ENCODE assay signal across 21 cellular contexts in genomic region chr6:106528521-106528920, GRCh38.
DNase-seq lines count a peak whose midpoint lies in the region; ATAC-seq and TF ChIP-seq lines count a peak whose summit lies in the region.
"Had no signal": no experiment of that assay in that cellular context is flagged by ENCODE, and none has a peak within 500 bp of the region (broad histone marks: within the 10 kb centered on the region; RNA-seq: fewer than 3 reads in every experiment).

No MANE protein-coding gene starts in this region.

- H4K8ac ChIP-seq in mesendoderm (ENCODE audit: low read depth, low read length): no peak overlapping the region

- H3K4ac ChIP-seq in mesendoderm (ENCODE audit: low read depth, low read length): no peak overlapping the region

- H3K4me1 Mint-ChIP-seq in activated naive CD8-positive, alpha-beta T cell treated with anti-CD3 and anti-CD28 coated beads for 36 hours: peaks cover 61% of the 10 kb centered on the region
- H3K4me1 Mint-ChIP-seq in type B pancreatic cell (ENCODE audit: unreplicated experiment): no peaks in the 10 kb centered on the region
- H3K4me1 Mint-ChIP-seq: neural crest cell had no signal

- H3K9me3 ChIP-seq in SK-N-SH (no peaks in the 10 kb centered on the region), HUES64 (ENCODE audit: insufficient read depth, low read depth, low read length) (no peaks in the 10 kb centered on the region)
- H3K9me3 ChIP-seq: testis had no signal

- no peak overlapping the region for H2BK5ac ChIP-seq in mesendoderm (ENCODE audit: low read length)

- H3K27me3 ChIP-seq in SK-N-SH (ENCODE audit: insufficient read depth) (no peaks in the 10 kb centered on the region), HUES64 (ENCODE audit: insufficient read depth, low read length) (no peaks in the 10 kb centered on the region), mesendoderm (ENCODE audit: insufficient read depth, low read length, poor library complexity) (no peaks in the 10 kb centered on the region)
- H3K27me3 ChIP-seq: testis had no signal

- no peak for TF ChIP-seq EP300 in SK-N-SH (IDR thresholded peaks at IDR 0.05; ENCODE audit: borderline replicate concordance in 1 of 2, low read depth in 1 of 2, low read length in 1 of 2)

- no peak overlapping the region for H2AK5ac ChIP-seq in mesendoderm (ENCODE audit: low read length)

- ATAC-seq in SK-N-SH treated with all-trans-retinoic acid at 6 μM for 48 hours: no peak
- no peak for ATAC-seq in GM21515 (IDR thresholded peaks at IDR 0.05; ENCODE audit: unreplicated experiment)
- ATAC-seq: CD8-positive, alpha-beta T cell; GM23338 had no signal

- peaks cover 48% of the 10 kb centered on the region for H3F3A ChIP-seq in SK-N-SH (replicated peaks; ENCODE audit: insufficient read depth)

- no peaks in the 10 kb centered on the region for H3K9me3 Mint-ChIP-seq in activated naive CD8-positive, alpha-beta T cell treated with anti-CD3 and anti-CD28 coated beads for 36 hours
- H3K9me3 Mint-ChIP-seq in type B pancreatic cell: no peaks in the 10 kb centered on the region
- H3K9me3 Mint-ChIP-seq: activated naive CD8-positive, alpha-beta T cell treated with anti-CD3 and anti-CD28 coated beads, Interleukin-2, amount 10 ng/mL, durations not matched to agents 7 days and 5 days; CD8-positive, alpha-beta T cell; GM23338; neural crest cell had no signal

- H3K4me1 ChIP-seq in SK-N-SH (ENCODE audit: control insufficient read depth in 1 of 2, insufficient read depth in 2 of 2, low read depth in 1 of 2, low read length in 1 of 2): peaks cover 0 to 38% of the 10 kb centered on the region in 2 experiments; a peak in 3 of 4 replicates
- peaks cover 14% of the 10 kb centered on the region for H3K4me1 ChIP-seq in HUES64 (ENCODE audit: insufficient read depth, low read length)
- H3K4me1 ChIP-seq in mesendoderm (ENCODE audit: control insufficient read depth, low read depth, low read length): no peaks in the 10 kb centered on the region
- H3K4me1 ChIP-seq: testis had no signal

- peaks cover 49% of the 10 kb centered on the region for H3K79me2 ChIP-seq in SK-N-SH (ENCODE audit: insufficient read depth)
- no peaks in the 10 kb centered on the region for H3K79me2 ChIP-seq in mesendoderm (ENCODE audit: control insufficient read depth, insufficient read depth, low read length)

- no peak overlapping the region for H2BK120ac ChIP-seq in mesendoderm (ENCODE audit: low read depth, low read length)

- H3K23ac ChIP-seq in mesendoderm (ENCODE audit: low read length): no peak overlapping the region

- no peak overlapping the region for H4K5ac ChIP-seq in mesendoderm (ENCODE audit: low read length)

- peaks cover 7 to 62% of the 10 kb centered on the region in 2 experiments for H3K36me3 ChIP-seq in SK-N-SH (replicated peaks in 1 of 2; ENCODE audit: control insufficient read depth in 1 of 2, insufficient read depth in 2 of 2, low read length in 1 of 2)
- no peaks in the 10 kb centered on the region for H3K36me3 ChIP-seq in HUES64 (ENCODE audit: insufficient read depth, low read length)
- H3K36me3 ChIP-seq in mesendoderm (ENCODE audit: control insufficient read depth, insufficient read depth, low read length): no peaks in the 10 kb centered on the region

- CTCF ChIA-PET in SK-N-SH (lab: Yijun Ruan, JAX): no interaction called here

- H3K27ac ChIP-seq in SK-N-SH (ENCODE audit: low read depth in 2 of 2, low read length in 1 of 2) (peak overlapping the region; percentile 79 to 100; a peak in 3 of 4 replicates), HUES64 (ENCODE audit: low read depth, low read length) (peak overlapping the region; percentile 30; the same call in 1 of the 2 replicates), mesendoderm (ENCODE audit: low read depth, low read length) (no peak overlapping the region)
- H3K27ac ChIP-seq: testis had no signal

- H2BK15ac ChIP-seq in mesendoderm (replicated peaks; ENCODE audit: low read depth): no peak overlapping the region

- TF ChIP-seq CTCF in SK-N-SH (IDR thresholded peaks at IDR 0.05) (no peak), type B pancreatic cell (conservative IDR thresholded peaks at IDR 0.05) (no peak)

- 42% methylated on average over 2 of the region's 2 CpGs for WGBS in SK-N-SH (ENCODE audit: low lambda C conversion rate)
- 73% methylated on average over 1 of the region's 2 CpGs for WGBS in HUES64
- WGBS in mesendoderm (ENCODE audit: extremely low coverage, insufficient coverage, low lambda C conversion rate): no CpG with 5 or more reads among the region's 2 CpGs

- H3K4me3 ChIP-seq in SK-N-SH (ENCODE audit: low read depth in 2 of 2, low read length in 1 of 2) (no peak overlapping the region), HUES64 (ENCODE audit: low read length) (no peak overlapping the region), mesendoderm (ENCODE audit: low read length) (no peak overlapping the region)
- H3K4me3 ChIP-seq: GM23338, testis had no signal

- H3K27ac Mint-ChIP-seq in activated naive CD8-positive, alpha-beta T cell treated with anti-CD3 and anti-CD28 coated beads for 36 hours: peak overlapping the region; percentile 38
- no peak overlapping the region for H3K27ac Mint-ChIP-seq in type B pancreatic cell
- H3K27ac Mint-ChIP-seq: activated naive CD8-positive, alpha-beta T cell treated with anti-CD3 and anti-CD28 coated beads, Interleukin-2, amount 10 ng/mL, durations not matched to agents 7 days and 5 days; CD8-positive, alpha-beta T cell had no signal

- peaks cover 40% of the 10 kb centered on the region for H3K36me3 Mint-ChIP-seq in activated naive CD8-positive, alpha-beta T cell treated with anti-CD3 and anti-CD28 coated beads for 36 hours
- no peaks in the 10 kb centered on the region for H3K36me3 Mint-ChIP-seq in type B pancreatic cell

- no peak overlapping the region for H3K4me3 Mint-ChIP-seq in activated naive CD8-positive, alpha-beta T cell treated with anti-CD3 and anti-CD28 coated beads for 36 hours
- H3K4me3 Mint-ChIP-seq in type B pancreatic cell: no peak overlapping the region
- H3K4me3 Mint-ChIP-seq: activated naive CD8-positive, alpha-beta T cell treated with anti-CD3 and anti-CD28 coated beads, Interleukin-2, amount 10 ng/mL, durations not matched to agents 7 days and 5 days; CD8-positive, alpha-beta T cell; GM23338; neural crest cell had no signal

- no peaks in the 10 kb centered on the region for H3K27me3 Mint-ChIP-seq in activated naive CD8-positive, alpha-beta T cell treated with anti-CD3 and anti-CD28 coated beads for 36 hours
- H3K27me3 Mint-ChIP-seq in type B pancreatic cell: peaks cover 2% of the 10 kb centered on the region
- H3K27me3 Mint-ChIP-seq: activated naive CD8-positive, alpha-beta T cell treated with anti-CD3 and anti-CD28 coated beads, Interleukin-2, amount 10 ng/mL, durations not matched to agents 7 days and 5 days had no signal

- POLR2A ChIA-PET in SK-N-SH (lab: Yijun Ruan, JAX): no interaction called here

- no peak overlapping the region for H3K18ac ChIP-seq in mesendoderm (ENCODE audit: low read length)

- no peak for TF ChIP-seq RAD21 in SK-N-SH (IDR thresholded peaks at IDR 0.05; ENCODE audit: low read length)

- no peaks in the 10 kb centered on the region for H3K79me1 ChIP-seq in mesendoderm (ENCODE audit: low read length)

- H2AFZ ChIP-seq in SK-N-SH (ENCODE audit: low read depth): no peak overlapping the region
- H2AFZ ChIP-seq: GM23338 had no signal

- peak overlapping the region; percentile 17 for H3K56ac ChIP-seq in mesendoderm (ENCODE audit: low read length)

- H3K4me2 ChIP-seq in SK-N-SH (peak overlapping the region; percentile 56; the same call in 1 of the 2 replicates), mesendoderm (ENCODE audit: low read length) (no peak overlapping the region)
- H3K4me2 ChIP-seq: GM23338 had no signal

- no peaks in the 10 kb centered on the region for H4K20me1 ChIP-seq in SK-N-SH (ENCODE audit: insufficient read depth)

- peak overlapping the region; percentile 68; the same call in 1 of the 2 replicates for H3K9ac ChIP-seq in SK-N-SH
- H3K9ac ChIP-seq in HUES64 (ENCODE audit: low read depth, low read length): no peak overlapping the region
- no peak overlapping the region for H3K9ac ChIP-seq in mesendoderm (ENCODE audit: low read length)

- H3K9me2 ChIP-seq in SK-N-SH: no peaks in the 10 kb centered on the region

- no peak for DNase-seq in SK-N-SH
- no peak for DNase-seq in activated naive CD8-positive, alpha-beta T cell treated with anti-CD3 and anti-CD28 coated beads for 36 hours
- no peak for DNase-seq in mesendoderm
- DNase-seq in NCI-H128 (lab: John Stamatoyannopoulos, UW; ENCODE audit: unreplicated experiment): no peak
- no peak for DNase-seq in type B pancreatic cell (ENCODE audit: extremely low spot score, unreplicated experiment)
- DNase-seq: 8988T; activated CD8-positive, alpha-beta memory T cell treated with anti-CD3 and anti-CD28 coated beads for 24 hours; activated naive CD8-positive, alpha-beta T cell treated with anti-CD3 and anti-CD28 coated beads, Interleukin-2, amount 10 ng/mL, durations not matched to agents 7 days and 5 days; CD8-positive, alpha-beta T cell; glutamatergic neuron; Karpas-422; NCI-H1436; NCI-H345; NK-92 treated with Interleukin-12 subunit alpha and Interleukin-12 subunit beta, amount 100 ng/mL, for 24 hours; retina; testis had no signal

TF ChIP-seq in SK-N-SH, 30 proteins besides CTCF, POLR2A, EP300 and RAD21 (continues in another document):
- TF ChIP-seq IRF3 (IDR thresholded peaks at IDR 0.05; ENCODE audit: low read depth, low read length) (no peak), RCOR1 (IDR thresholded peaks at IDR 0.05; ENCODE audit: low read length) (no peak), SMC3 (IDR thresholded peaks at IDR 0.05; ENCODE audit: low read depth, low read length) (no peak)

TF ChIP-seq in SK-N-SH treated with all-trans-retinoic acid at 6 μM for 48 hours, 23 proteins besides CTCF, POLR2A, EP300 and RAD21 (continues in another document):
- no peak for TF ChIP-seq ZNF8 (CRISPR knock-in tag; IDR thresholded peaks at IDR 0.05)
- TF ChIP-seq POU6F1 (CRISPR knock-in tag; IDR thresholded peaks at IDR 0.05; ENCODE audit: borderline replicate concordance, low read depth): no peak
